Comparison of ENCODE assay signal across 11 cellular contexts in the genomic region with DNA sequence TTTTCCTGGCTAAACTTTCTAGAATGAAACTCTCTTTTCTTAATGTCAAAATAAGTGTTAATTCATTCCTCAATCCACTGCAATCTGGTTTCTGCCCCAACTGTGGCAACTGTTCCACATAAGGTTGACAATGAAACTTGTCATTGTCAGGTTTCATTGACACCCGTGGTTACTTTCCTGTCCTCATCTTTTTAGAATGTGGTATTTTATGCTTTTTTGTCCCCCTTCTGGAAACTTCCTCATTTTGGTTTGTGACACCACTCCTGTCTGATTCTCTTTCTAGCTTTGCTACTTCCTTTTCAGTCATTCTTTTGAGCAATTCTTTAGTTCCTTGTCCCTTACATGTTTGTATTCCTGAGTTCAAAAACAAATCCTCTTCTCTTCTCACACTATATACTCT. TPM values are rescaled to one million over a fixed set of nuclear protein-coding genes. Genes with fewer than 3 reads are reported as not detected.
A peak's percentile ranks its signal among the peaks of the same experiment; 100 is the strongest.
DNase-seq lines count a peak whose midpoint lies in the region; ATAC-seq and TF ChIP-seq lines count a peak whose summit lies in the region.
"Had no signal": no experiment of that assay in that cellular context is flagged by ENCODE, and none has a peak within 500 bp of the region (broad histone marks: within the 10 kb centered on the region; RNA-seq: fewer than 3 reads in every experiment).

No MANE protein-coding gene starts in this region.

- peak overlapping the region; percentile 37 to 92 (median 80) for H3K27ac Mint-ChIP-seq in CD4-positive, alpha-beta memory T cell
- H3K27ac Mint-ChIP-seq in GM23338, result no peak overlapping the region

- no peaks in the 10 kb centered on the region for H3F3A ChIP-seq in GM23338 (replicated peaks; ENCODE audit: low read depth)

- ATAC-seq in GM21576 (IDR thresholded peaks at IDR 0.05; ENCODE audit: unreplicated experiment), result peak; percentile 62
- ATAC-seq in lower lobe of right lung, result peak; percentile 53 to 64
- no peak for ATAC-seq in GM23338
- ATAC-seq in omental fat pad (ENCODE audit: low FRiP score), result no peak

- H3K36me3 ChIP-seq in CD4-positive, alpha-beta memory T cell (ENCODE audit: insufficient read depth, low read length), result no peaks in the 10 kb centered on the region
- H3K36me3 ChIP-seq in lower lobe of right lung (no peaks in the 10 kb centered on the region), GM23338 (ENCODE audit: insufficient read depth) (no peaks in the 10 kb centered on the region)

- no peak for TF ChIP-seq CTCF in lower lobe of right lung (IDR thresholded peaks at IDR 0.05)
- no peak for TF ChIP-seq CTCF in GM23338 (conservative IDR thresholded peaks at IDR 0.05; ENCODE audit: low read depth in 2 of 2)
- no peak for TF ChIP-seq CTCF in omental fat pad (IDR thresholded peaks at IDR 0.05)

- no peak overlapping the region for H2AFZ ChIP-seq in GM23338

- peaks cover 2 to 7% of the 10 kb centered on the region in 2 donors for H3K36me3 Mint-ChIP-seq in CD4-positive, alpha-beta memory T cell
- H3K36me3 Mint-ChIP-seq in GM23338 (ENCODE audit: low read depth), result peaks cover 13% of the 10 kb centered on the region; the same call in 2 of the 3 replicates

- H3K4me3 Mint-ChIP-seq in CD4-positive, alpha-beta memory T cell, result peak overlapping the region in 7 of 8 donors; percentile 13 to 71 (median 44)
- no peak overlapping the region for H3K4me3 Mint-ChIP-seq in GM23338

- H3K9me3 ChIP-seq in CD4-positive, alpha-beta memory T cell (ENCODE audit: control insufficient read depth in 1 of 2, low read length in 2 of 2), result no peaks in the 10 kb centered on the region
- H3K9me3 ChIP-seq in lower lobe of right lung, result no peaks in the 10 kb centered on the region

- peaks cover 51 to 76% (median 57%) of the 10 kb centered on the region in 4 donors for H3K4me1 Mint-ChIP-seq in CD4-positive, alpha-beta memory T cell
- H3K4me1 Mint-ChIP-seq in GM23338, result peaks cover 9% of the 10 kb centered on the region

- H3K9me3 Mint-ChIP-seq in CD4-positive, alpha-beta memory T cell, result peaks cover 0 to 9% (median 5%) of the 10 kb centered on the region in 8 donors
- peaks cover 12% of the 10 kb centered on the region; the same call in 2 of the 3 replicates for H3K9me3 Mint-ChIP-seq in GM23338

- intact Hi-C loops in CD4-positive, alpha-beta memory T cell (cut with micrococcal nuclease), result no loop called here
- intact Hi-C loops in lower lobe of right lung (cut with DNase I), result no loop called here

- no peaks in the 10 kb centered on the region for H3K27me3 Mint-ChIP-seq in CD4-positive, alpha-beta memory T cell
- peaks cover 8% of the 10 kb centered on the region for H3K27me3 Mint-ChIP-seq in GM23338 (ENCODE audit: insufficient read depth, low read depth, poor library complexity)

- no peaks in the 10 kb centered on the region for H3K9me2 ChIP-seq in GM23338 (ENCODE audit: insufficient read depth)

- no peak overlapping the region for H3K4me3 ChIP-seq in CD4-positive, alpha-beta memory T cell (ENCODE audit: low read length in 2 of 2)
- H3K4me3 ChIP-seq in lower lobe of right lung (no peak overlapping the region), GM23338 (no peak overlapping the region)

- H4K20me1 ChIP-seq in GM23338 (replicated peaks; ENCODE audit: insufficient read depth), result no peaks in the 10 kb centered on the region

- no peaks in the 10 kb centered on the region for H3K27me3 ChIP-seq in CD4-positive, alpha-beta memory T cell (ENCODE audit: insufficient read depth, low read length)
- H3K27me3 ChIP-seq in lower lobe of right lung (ENCODE audit: low read depth) (no peaks in the 10 kb centered on the region), GM23338 (ENCODE audit: insufficient read depth) (no peaks in the 10 kb centered on the region)

- no peak overlapping the region for H3K27ac ChIP-seq in CD4-positive, alpha-beta memory T cell (ENCODE audit: low read depth, low read length)
- H3K27ac ChIP-seq in lower lobe of right lung, result no peak overlapping the region
- no peak overlapping the region for H3K27ac ChIP-seq in GM23338 (ENCODE audit: low read depth)

- no peaks in the 10 kb centered on the region for H3K79me2 ChIP-seq in GM23338 (replicated peaks; ENCODE audit: insufficient read depth)

- H3K4me2 ChIP-seq in GM23338, result no peak overlapping the region

- CTCF ChIA-PET in CD4-positive, alpha-beta memory T cell (lab: Charles Lee; ENCODE audit: partially characterized antibody), result interaction anchor here (1.3 to 4.4 kb wide), 5 partner anchors 9 to 272 kb away, joined by 3 to 25 read pairs (median 10); no protein-coding TSS in a partner anchor

- POLR2A ChIA-PET in CD4-positive, alpha-beta memory T cell (lab: Charles Lee; ENCODE audit: partially characterized antibody), result interaction anchor here (0.6 to 5.1 kb wide), 11 partner anchors 9 to 129 kb away, joined by 3 to 66 read pairs (median 5); partner anchors contain the start of genes PDE3B and PSMA1

- DNase-seq in CD4-positive, alpha-beta memory T cell, result peak in 1 of 5 donors; percentile 23
- DNase-seq in OCI-M1 (lab: John Stamatoyannopoulos, UW), result peak; percentile 88
- DNase-seq in lower lobe of right lung, result no peak
- no peak for DNase-seq in GM23338 (ENCODE audit: low spot score)
- DNase-seq in NCI-H2171 treated with DMSO at 0.1 percent for 48 hours (lab: John Stamatoyannopoulos, UW), result no peak
- no peak for DNase-seq in omental fat pad (ENCODE audit: low spot score)
- no peak for DNase-seq in NCI-H69 (lab: John Stamatoyannopoulos, UW)
- DNase-seq: COR-L47, erythroblast, NCI-H510A treated with DMSO at 0.1 percent for 48 hours had no signal

- peaks cover 68% of the 10 kb centered on the region for H3K4me1 ChIP-seq in CD4-positive, alpha-beta memory T cell (ENCODE audit: insufficient read depth, low read length)
- H3K4me1 ChIP-seq in lower lobe of right lung (peaks cover 7% of the 10 kb centered on the region), GM23338 (ENCODE audit: insufficient read depth) (no peaks in the 10 kb centered on the region)

TF ChIP-seq in GM23338, 12 proteins besides CTCF, POLR2A, EP300 and RAD21:
- TF ChIP-seq EZH2phosphoT487 (IDR thresholded peaks at IDR 0.05; ENCODE audit: unreplicated experiment) (no peak), REST (IDR thresholded peaks at IDR 0.05; ENCODE audit: unreplicated experiment) (no peak), EZH2 (IDR thresholded peaks at IDR 0.05; ENCODE audit: low read depth, unreplicated experiment) (no peak), STAT1 (IDR thresholded peaks at IDR 0.05; ENCODE audit: unreplicated experiment) (no peak), ETS1 (IDR thresholded peaks at IDR 0.05) (no peak), POLR2AphosphoS5 (IDR thresholded peaks at IDR 0.05; ENCODE audit: low read depth) (no peak)

RNA-seq across cellular contexts. Expression of gene PDE3B, which starts 7.5 kb away (rescaled TPM):
- total RNA-seq in CD4-positive, alpha-beta memory T cell, result 100 to 1,000 TPM; 219 to 222 TPM
- 10 to 100 TPM; 34.1 to 43.8 TPM for polyA plus RNA-seq in CD4-positive, alpha-beta memory T cell
- total RNA-seq in lower lobe of right lung, result 34.3 TPM
- total RNA-seq in GM23338 (2014; rRNA removed; shearing (Covaris generic)), result 16.9 and 21.3 TPM in 2 replicates
- 4.3 and 4.9 TPM in 2 replicates for polyA plus RNA-seq in GM23338 (2016; fragmentation: Nextera tagmentation; extraction: Ambion mirVana)
- total RNA-seq in omental fat pad, result 100 to 1,000 TPM in 1 of 4 donors, 10 to 100 TPM in 3; 83.7 to 194 (median 94.5) TPM

Comparison
In these comparisons a context has a peak if more than half of its experiments do, and no peak if none do; other contexts are left out.
1. ATAC-seq: peak in GM21576 (single experiment) and lower lobe of right lung (2 of 2); none in GM23338 (single experiment) and omental fat pad (single experiment).